ENCODE assay signal across 1 cellular context in genomic region chr7:107196834-107197610, GRCh38.
A peak's percentile ranks its signal among the peaks of the same experiment; 100 is the strongest.
TF ChIP-seq lines count a peak whose summit lies in the region.

No MANE protein-coding gene starts in this region.

TF ChIP-seq in K562, 482 proteins besides CTCF, POLR2A, EP300 and RAD21:
- TF ChIP-seq ADNP (tag; IDR thresholded peaks at IDR 0.05) (no peak), RBM22 (IDR thresholded peaks at IDR 0.05; ENCODE audit: low read depth, low read length, poor library complexity, severe bottlenecking) (peak; percentile 66)
